24 cellular contexts compared by ENCODE assay signal in genomic region chr1:45004281-45004920, GRCh38.
"Had no signal": no experiment of that assay in that cellular context is flagged by ENCODE, and none has a peak within 500 bp of the region (broad histone marks: within the 10 kb centered on the region; RNA-seq: fewer than 3 reads in every experiment).

No MANE protein-coding gene starts in this region.

- ATAC-seq: body of pancreas, T-helper 17 cell, WTC11 had no signal

- H3K27me3 ChIP-seq: ascending aorta, body of pancreas had no signal

- DNase-seq: activated CD4-positive, alpha-beta T cell treated with anti-CD3 and anti-CD28 coated beads, Interleukin-2, amount 10 ng/mL, durations not matched to agents 24 days and 14 days; activated CD4-positive, alpha-beta T cell treated with anti-CD3 and anti-CD28 coated beads, Interleukin-2, amount 50 U/mL, for 48 hours; activated CD4-positive, CD25-positive, alpha-beta regulatory T cell treated with anti-CD3 and anti-CD28 coated beads, Interleukin-2, amount 50 U/mL, for 72 hours; activated gamma-delta T cell; activated naive CD4-positive, alpha-beta T cell treated with anti-CD3 and anti-CD28 coated beads, Interleukin-2, amount 50 U/mL, for 16 hours; activated T-cell treated with anti-CD3 and anti-CD28 coated beads for 4 hours; amniotic stem cell; body of pancreas; KG1; NCI-H1048; NCI-H146; NCI-H187 treated with DMSO at 0.1 percent for 48 hours; NCI-H2081 treated with DMSO at 0.1 percent for 48 hours; NCI-H446; NCI-H524; PC-9; SIG-M5; T-helper 17 cell; T-helper 9 cell had no signal

- H3K27ac Mint-ChIP-seq: activated CD4-positive, alpha-beta T cell treated with anti-CD3 and anti-CD28 coated beads, Interleukin-2, amount 10 ng/mL, durations not matched to agents 24 days and 14 days; IgD-negative memory B cell; T-helper 17 cell; WTC11 had no signal

- H3K27ac ChIP-seq: ascending aorta, body of pancreas, PC-9 had no signal

- H3K4me2 ChIP-seq: PC-9 had no signal

- H3K4me3 Mint-ChIP-seq: activated CD4-positive, alpha-beta T cell treated with anti-CD3 and anti-CD28 coated beads, Interleukin-2, amount 10 ng/mL, durations not matched to agents 24 days and 14 days; central memory CD8-positive, alpha-beta T cell; IgD-negative memory B cell; T-helper 17 cell; WTC11 had no signal

- H3K9me3 ChIP-seq: ascending aorta, body of pancreas had no signal

- FAIRE-seq: bronchial epithelial cell had no signal

- H3K27me3 Mint-ChIP-seq: activated CD4-positive, alpha-beta T cell treated with anti-CD3 and anti-CD28 coated beads, Interleukin-2, amount 10 ng/mL, durations not matched to agents 24 days and 14 days; central memory CD8-positive, alpha-beta T cell; IgD-negative memory B cell; T-helper 17 cell had no signal

- H3K4me3 ChIP-seq: ascending aorta, body of pancreas, PC-9 had no signal

- H2AFZ ChIP-seq: PC-9 had no signal

- H3K9me3 Mint-ChIP-seq: activated CD4-positive, alpha-beta T cell treated with anti-CD3 and anti-CD28 coated beads, Interleukin-2, amount 10 ng/mL, durations not matched to agents 24 days and 14 days; central memory CD8-positive, alpha-beta T cell; IgD-negative memory B cell; WTC11 had no signal
